In genomic region chr1:174815474-174815908, GRCh38 we compare ENCODE assay signal across 1 cellular context.
A peak's percentile ranks its signal among the peaks of the same experiment; 100 is the strongest.
TF ChIP-seq lines count a peak whose summit lies in the region.

No MANE protein-coding gene starts in this region.

TF ChIP-seq in GM12878, 131 proteins besides CTCF, POLR2A, EP300 and RAD21 (continued from another document):
- no peak for TF ChIP-seq E2F8 (IDR thresholded peaks at IDR 0.05; ENCODE audit: low read depth, partially characterized antibody)
- TF ChIP-seq BACH1 (IDR thresholded peaks at IDR 0.05; ENCODE audit: borderline replicate concordance), result peak; percentile 53; the same call in 1 of the 2 replicates
- TF ChIP-seq ZBED1 (IDR thresholded peaks at IDR 0.05; ENCODE audit: borderline replicate concordance), result peak; percentile 75; the same call in 1 of the 2 replicates
- no peak for TF ChIP-seq LARP7 (IDR thresholded peaks at IDR 0.05)
- no peak for TF ChIP-seq RCOR1 (conservative IDR thresholded peaks at IDR 0.05; ENCODE audit: low read depth, low read length)
- no peak for TF ChIP-seq SREBF1 (IDR thresholded peaks at IDR 0.05; ENCODE audit: low read length)
- no peak for TF ChIP-seq SMARCA5 (IDR thresholded peaks at IDR 0.05)
